10 cellular contexts compared by ENCODE assay signal in genomic region chr7:10100572-10100971, GRCh38.
"Had no signal": no experiment of that assay in that cellular context is flagged by ENCODE, and none has a peak within 500 bp of the region (broad histone marks: within the 10 kb centered on the region; RNA-seq: fewer than 3 reads in every experiment).

No MANE protein-coding gene starts in this region.

- H3K27ac Mint-ChIP-seq: HFFc6 had no signal

- FAIRE-seq: HTR-8/SVneo, K562 had no signal

- H3K4me3 ChIP-seq: GM23248, HAP-1, K562 had no signal

- H3K4me1 ChIP-seq: HAP-1 had no signal

- H3K27ac ChIP-seq: GM23248 had no signal

- H3K9me3 ChIP-seq: HAP-1 had no signal

- ATAC-seq: HCT116, K562 had no signal

- H3K4me3 Mint-ChIP-seq: HFFc6 had no signal

- DNase-seq: GM23248, GOT3, H7, HFFc6, IMR-90, KG1 had no signal

- H3K36me3 ChIP-seq: HAP-1 had no signal
